Comparison of ENCODE assay signal across 7 cellular contexts in genomic region chr19:52138614-52139290, GRCh38. TPM values are rescaled to one million over a fixed set of nuclear protein-coding genes. Genes with fewer than 3 reads are reported as not detected.
DNase-seq lines count a peak whose midpoint lies in the region; ATAC-seq and TF ChIP-seq lines count a peak whose summit lies in the region.

No MANE protein-coding gene starts in this region.

- H3K9me3 Mint-ChIP-seq in endodermal cell = peaks cover 47% of the 10 kb centered on the region

- no peak for ATAC-seq in HG03108 (IDR thresholded peaks at IDR 0.05; ENCODE audit: unreplicated experiment)

- H3K27me3 ChIP-seq in WERI-Rb-1 (ENCODE audit: insufficient read depth, low read depth, severe bottlenecking) (no peaks in the 10 kb centered on the region), endodermal cell (ENCODE audit: control insufficient read depth, insufficient read depth, low read length, poor library complexity, severe bottlenecking) (no peaks in the 10 kb centered on the region), mucosa of stomach (ENCODE audit: control insufficient read depth, insufficient read depth, low read length) (no peaks in the 10 kb centered on the region), testis (no peaks in the 10 kb centered on the region)

- WGBS in endodermal cell (ENCODE audit: insufficient coverage in 1 of 2, insufficient read length in 1 of 2), 2 experiments = 3 to 8% methylated on average over 7 to 19 of the region's 19 CpGs
- 0% methylated on average over 19 of the region's 19 CpGs for WGBS in testis, 2 donors

- peak overlapping the region; percentile 86 for H3K4me3 ChIP-seq in NB4 (ENCODE audit: low read depth, low read length)
- H3K4me3 ChIP-seq in WERI-Rb-1 (ENCODE audit: low read depth, low read length) = peak overlapping the region; percentile 100
- H3K4me3 ChIP-seq in endodermal cell (ENCODE audit: low read length) = peak overlapping the region; percentile 100
- peak overlapping the region; percentile 76 for H3K4me3 ChIP-seq in mucosa of stomach (ENCODE audit: low read length)
- peak overlapping the region; percentile 75 to 93 for H3K4me3 ChIP-seq in testis

- CTCF ChIA-PET in GM10248 (lab: Yijun Ruan, JAX) = interaction anchor here (0.8 to 2.3 kb wide), 7 partner anchors 9 to 99 kb away, joined by 3 to 8 read pairs (median 3); partner anchors contain the start of gene PPP2R1A

- TF ChIP-seq CTCF in GM10248 (IDR thresholded peaks at IDR 0.05; ENCODE audit: control extremely low read depth, extremely low read depth, low read depth, missing control alignments) = no peak
- no peak for TF ChIP-seq CTCF in NB4 (IDR thresholded peaks at IDR 0.05; ENCODE audit: low read depth, low read length)
- TF ChIP-seq CTCF in WERI-Rb-1 (IDR thresholded peaks at IDR 0.05; ENCODE audit: low read depth, low read length) = no peak
- no peak for TF ChIP-seq CTCF in endodermal cell (conservative IDR thresholded peaks at IDR 0.05)
- TF ChIP-seq CTCF in testis (IDR thresholded peaks at IDR 0.05) = no peak

- H3K4me1 Mint-ChIP-seq in endodermal cell = peaks cover 11% of the 10 kb centered on the region

- H3K27ac Mint-ChIP-seq in endodermal cell = peak overlapping the region; percentile 97

- intact Hi-C loops in testis (cut with DNase I; ENCODE audit: low total_unique reads) = loop anchor here (10.0 kb wide), 1 partner anchor 96 kb away; no protein-coding TSS in a partner anchor

- H3K27me3 Mint-ChIP-seq in endodermal cell (ENCODE audit: insufficient read depth) = no peaks in the 10 kb centered on the region

- peaks cover 39% of the 10 kb centered on the region for H3K36me3 Mint-ChIP-seq in endodermal cell (ENCODE audit: low read depth)

- TF ChIP-seq POLR2A in NB4 (IDR thresholded peaks at IDR 0.05; ENCODE audit: extremely low read depth, insufficient read length) = peak; percentile 10
- TF ChIP-seq POLR2A in testis (IDR thresholded peaks at IDR 0.05) = no peak

- DNase-seq in GM10248 (ENCODE audit: extremely low spot score) = peak; percentile 25
- DNase-seq in NB4 (ENCODE audit: low read depth) = peak; percentile 70
- DNase-seq in WERI-Rb-1 = peak; percentile 71
- peak; percentile 85 for DNase-seq in endodermal cell
- peak; percentile 72 for DNase-seq in testis

- H3K9ac ChIP-seq in endodermal cell (ENCODE audit: extremely low read depth, low read length, poor library complexity, severe bottlenecking) (peak overlapping the region; percentile 94), mucosa of stomach (ENCODE audit: low read length) (peak overlapping the region; percentile 88)

- POLR2A ChIA-PET in GM10248 (lab: Yijun Ruan, JAX) = interaction anchor here (0.6 kb wide), 1 partner anchor 400 kb away, joined by 6 read pairs; no protein-coding TSS in a partner anchor

- H3K4me1 ChIP-seq in endodermal cell (ENCODE audit: control insufficient read depth, insufficient read depth, low read length) (no peaks in the 10 kb centered on the region), mucosa of stomach (ENCODE audit: control insufficient read depth, insufficient read depth, low read length) (peaks cover 13% of the 10 kb centered on the region), testis (peaks cover 13% of the 10 kb centered on the region)

- H3K9me3 ChIP-seq in WERI-Rb-1 (ENCODE audit: severe bottlenecking) (peaks cover 2% of the 10 kb centered on the region), endodermal cell (ENCODE audit: control insufficient read depth, low read length) (peaks cover 64% of the 10 kb centered on the region), mucosa of stomach (ENCODE audit: control insufficient read depth, low read length) (peaks cover 13% of the 10 kb centered on the region), testis (no peaks in the 10 kb centered on the region)

- H3K4me3 Mint-ChIP-seq in endodermal cell = peak overlapping the region; percentile 90

- peaks cover 16% of the 10 kb centered on the region for H3K36me3 ChIP-seq in WERI-Rb-1
- peaks cover 36% of the 10 kb centered on the region for H3K36me3 ChIP-seq in endodermal cell (ENCODE audit: control insufficient read depth, insufficient read depth, low read length)
- no peaks in the 10 kb centered on the region for H3K36me3 ChIP-seq in mucosa of stomach (ENCODE audit: control insufficient read depth, insufficient read depth, low read length)
- H3K36me3 ChIP-seq in testis (ENCODE audit: low read depth, missing control alignments) = no peaks in the 10 kb centered on the region

- peak overlapping the region; percentile 89 for H3K27ac ChIP-seq in WERI-Rb-1
- H3K27ac ChIP-seq in endodermal cell (ENCODE audit: low read depth, low read length) = peak overlapping the region; percentile 75
- peak overlapping the region; percentile 75 to 89 for H3K27ac ChIP-seq in testis

RNA-seq across cellular contexts. Expression of gene ZNF616, which starts 1.0 kb away (rescaled TPM):
- total RNA-seq in endodermal cell = 10 to 100 TPM; 23.5 to 24.5 TPM
- 12.2 TPM for polyA plus RNA-seq in endodermal cell (2013, experiment 1 of 2)
- 11.6 TPM for polyA plus RNA-seq in endodermal cell (2013, experiment 2 of 2)
- total RNA-seq in testis = 10 to 100 TPM in 1 of 2 donors, 1 to 10 TPM in 1; 9.0 to 11.3 TPM
- polyA plus RNA-seq in testis (ENCODE audit: insufficient read depth, low read depth, low replicate concordance) = 6.3 TPM

RNA-seq across cellular contexts. Expression of gene ZNF836, which starts 32.7 kb away (rescaled TPM):
- total RNA-seq in endodermal cell (10 to 100 TPM; 22.1 to 26.2 TPM), testis (1 to 10 TPM; 5.4 to 9.2 TPM)
- polyA plus RNA-seq in endodermal cell (2013, experiment 1 of 2) = 10.9 TPM
- polyA plus RNA-seq in endodermal cell (2013, experiment 2 of 2) = 7.9 TPM
- 3.3 TPM for polyA plus RNA-seq in testis (ENCODE audit: insufficient read depth, low read depth, low replicate concordance)

RNA-seq across cellular contexts. Expression of gene ZNF841, which starts 43.2 kb away (rescaled TPM):
- total RNA-seq in endodermal cell = 10 to 100 TPM; 27.3 to 37.7 TPM
- 6.8 TPM for polyA plus RNA-seq in endodermal cell (2013, experiment 1 of 2)
- 6.1 TPM for polyA plus RNA-seq in endodermal cell (2013, experiment 2 of 2)
- 10 to 100 TPM; 26.9 to 27.0 TPM for total RNA-seq in testis
- polyA plus RNA-seq in testis (ENCODE audit: insufficient read depth, low read depth, low replicate concordance) = 8.5 TPM

RNA-seq across cellular contexts. Expression of gene PPP2R1A, which starts 51.1 kb away (rescaled TPM):
- total RNA-seq in endodermal cell (100 to 1,000 TPM; 345 to 348 TPM), testis (100 to 1,000 TPM; 262 to 289 TPM)
- polyA plus RNA-seq in endodermal cell (2013, experiment 1 of 2) = 262 TPM
- polyA plus RNA-seq in endodermal cell (2013, experiment 2 of 2) = 237 TPM
- polyA plus RNA-seq in testis (ENCODE audit: insufficient read depth, low read depth, low replicate concordance) = 181 TPM

Comparison
In these comparisons a context has a peak if more than half of its experiments do, and no peak if none do; other contexts are left out.
1. DNase-seq: peak in every context shown above with its lines; median percentile 85 in endodermal cell; 72 in testis; 71 in WERI-Rb-1; 70 in NB4; 25 in GM10248.